Comparison of ENCODE assay signal across 8 cellular contexts in the genomic region with DNA sequence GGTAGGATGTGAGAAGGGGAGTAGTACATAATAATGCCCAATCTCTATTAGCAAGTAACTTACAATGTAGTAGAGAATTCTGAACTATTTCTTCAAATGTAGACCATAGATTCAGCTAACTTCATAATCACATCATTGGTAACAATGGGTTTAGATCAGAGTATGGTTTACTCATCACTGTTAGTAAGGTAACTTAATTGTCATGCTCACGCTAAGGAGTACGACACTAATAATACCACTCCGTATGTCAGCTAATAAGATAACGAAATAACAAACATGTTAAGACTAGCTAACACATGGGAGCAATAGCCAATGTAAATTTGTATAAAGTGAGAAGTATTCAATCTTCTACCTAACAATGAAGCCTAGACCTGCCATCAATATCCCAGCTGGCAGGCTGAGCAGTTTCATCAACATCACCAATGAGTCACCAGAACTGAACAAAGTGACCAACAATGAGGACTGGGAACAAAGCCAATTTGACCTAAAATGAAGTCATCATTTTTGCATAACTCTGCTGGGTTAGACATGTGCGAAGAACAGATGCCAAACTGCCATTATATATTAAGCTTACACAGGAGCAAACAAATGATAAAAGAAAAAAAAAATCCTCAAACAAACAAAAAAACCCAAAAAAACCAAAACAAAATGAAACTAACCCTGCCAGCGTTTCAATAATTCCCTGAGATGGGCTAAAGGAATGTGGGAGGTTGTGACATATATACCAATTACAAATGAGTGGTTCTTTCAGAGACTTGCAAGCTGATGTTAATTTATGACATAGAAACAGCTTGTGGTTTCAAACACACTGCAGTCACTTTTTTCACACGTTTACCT. TPM values are rescaled to one million over a fixed set of nuclear protein-coding genes. Genes with fewer than 3 reads are reported as not detected.
DNase-seq lines count a peak whose midpoint lies in the region; ATAC-seq and TF ChIP-seq lines count a peak whose summit lies in the region.

No MANE protein-coding gene starts in this region.

- no peaks in the 10 kb centered on the region for H3K27me3 ChIP-seq in SJCRH30
- no peaks in the 10 kb centered on the region for H3K27me3 ChIP-seq in CD8-positive, alpha-beta T cell (ENCODE audit: insufficient read depth, low read length)
- no peaks in the 10 kb centered on the region for H3K27me3 ChIP-seq in MM.1S (replicated peaks; ENCODE audit: insufficient read depth, low read length)

- H2AFZ ChIP-seq in MM.1S (ENCODE audit: low read length): no peak overlapping the region

- H3K4me3 ChIP-seq in GM12865 (ENCODE audit: low read depth, low read length) (no peak overlapping the region), LNCaP clone FGC (ENCODE audit: low read depth, low read length) (no peak overlapping the region), SJCRH30 (no peak overlapping the region), MM.1S (ENCODE audit: low read length) (no peak overlapping the region)
- no peak overlapping the region for H3K4me3 ChIP-seq in CD8-positive, alpha-beta T cell (ENCODE audit: low read depth, low read length)

- H3K79me2 ChIP-seq in MM.1S (ENCODE audit: low read length): no peaks in the 10 kb centered on the region

- no peaks in the 10 kb centered on the region for H3F3A ChIP-seq in MM.1S (ENCODE audit: insufficient read depth, low read length)

- peak; percentile 76 for ATAC-seq in GM21825 (IDR thresholded peaks at IDR 0.05; ENCODE audit: unreplicated experiment)
- ATAC-seq in omental fat pad (ENCODE audit: low FRiP score): peak; percentile 49
- no peak for ATAC-seq in CD8-positive, alpha-beta T cell

- no peaks in the 10 kb centered on the region for H3K9me3 Mint-ChIP-seq in CD8-positive, alpha-beta T cell

- no peaks in the 10 kb centered on the region for H3K36me3 Mint-ChIP-seq in CD8-positive, alpha-beta T cell

- H3K27ac Mint-ChIP-seq in CD8-positive, alpha-beta T cell: no peak overlapping the region

- H3K4me3 Mint-ChIP-seq in CD8-positive, alpha-beta T cell: no peak overlapping the region

- no peak for TF ChIP-seq CTCF in GM12865 (IDR thresholded peaks at IDR 0.05; ENCODE audit: insufficient read depth, low read depth, low read length, missing control alignments)
- TF ChIP-seq CTCF in LNCaP clone FGC (IDR thresholded peaks at IDR 0.05; ENCODE audit: control insufficient read depth, extremely low read depth, insufficient read depth): no peak
- no peak for TF ChIP-seq CTCF in omental fat pad (IDR thresholded peaks at IDR 0.05)
- no peak for TF ChIP-seq CTCF in CD8-positive, alpha-beta T cell (IDR thresholded peaks at IDR 0.05)
- TF ChIP-seq CTCF in MM.1S (IDR thresholded peaks at IDR 0.05; ENCODE audit: low read length): no peak

- H4K20me1 ChIP-seq in MM.1S (ENCODE audit: insufficient read depth, low read length): no peaks in the 10 kb centered on the region

- CTCF ChIA-PET in CD8-positive, alpha-beta T cell (lab: Charles Lee): interaction anchor here (0.6 to 1.3 kb wide), 3 partner anchors 11 to 310 kb away, joined by 3 to 4 read pairs (median 3); no protein-coding TSS in a partner anchor

- DNase-seq in GM12865 (ENCODE audit: low read depth) (peak; percentile 79), LNCaP clone FGC (ENCODE audit: low read depth) (peak; percentile 19), SJCRH30 (peak; percentile 78 to 92), fibroblast of gingiva (ENCODE audit: low read depth) (peak; percentile 92), omental fat pad (ENCODE audit: low spot score) (no peak), MM.1S (no peak)
- no peak for DNase-seq in CD8-positive, alpha-beta T cell

- no peaks in the 10 kb centered on the region for H3K27me3 Mint-ChIP-seq in CD8-positive, alpha-beta T cell (ENCODE audit: low read depth)

- H3K9me2 ChIP-seq in MM.1S (replicated peaks; ENCODE audit: insufficient read depth, low read length): no peaks in the 10 kb centered on the region

- H3K36me3 ChIP-seq in SJCRH30 (peaks cover 7% of the 10 kb centered on the region; the same call in 1 of the 2 replicates), MM.1S (replicated peaks; ENCODE audit: insufficient read depth, low read length) (no peaks in the 10 kb centered on the region)
- no peaks in the 10 kb centered on the region for H3K36me3 ChIP-seq in CD8-positive, alpha-beta T cell (ENCODE audit: insufficient read depth, low read length)

- H3K27ac ChIP-seq in SJCRH30: peak overlapping the region; percentile 57
- H3K27ac ChIP-seq in CD8-positive, alpha-beta T cell (ENCODE audit: low read depth, low read length): no peak overlapping the region
- no peak overlapping the region for H3K27ac ChIP-seq in MM.1S (ENCODE audit: low read length)

- peaks cover 20% of the 10 kb centered on the region for H3K4me1 ChIP-seq in SJCRH30
- H3K4me1 ChIP-seq in CD8-positive, alpha-beta T cell (ENCODE audit: insufficient read depth, low read length): peaks cover 21% of the 10 kb centered on the region
- 0 out of 2 replicates have a peak, but pooled peaks cover 11% of the 10 kb centered on the region for H3K4me1 ChIP-seq in MM.1S (ENCODE audit: low read length)

- no peak overlapping the region for H3K4me2 ChIP-seq in MM.1S (ENCODE audit: low read depth, low read length)

- POLR2A ChIA-PET in CD8-positive, alpha-beta T cell (lab: Charles Lee): no interaction called here

- intact Hi-C loops in CD8-positive, alpha-beta T cell (cut with DNase I, micrococcal nuclease): loop anchor here in 1 of 2 experiments (5.0 kb wide), 1 partner anchor 74 kb away; no protein-coding TSS in a partner anchor

- peaks cover 25% of the 10 kb centered on the region for H3K4me1 Mint-ChIP-seq in CD8-positive, alpha-beta T cell (ENCODE audit: low read depth)

- H3K9ac ChIP-seq in MM.1S (ENCODE audit: low read length): no peak overlapping the region

- no peaks in the 10 kb centered on the region for H3K9me3 ChIP-seq in SJCRH30 (replicated peaks)
- H3K9me3 ChIP-seq in CD8-positive, alpha-beta T cell (ENCODE audit: low read length): no peaks in the 10 kb centered on the region
- no peaks in the 10 kb centered on the region for H3K9me3 ChIP-seq in MM.1S (replicated peaks; ENCODE audit: insufficient read depth, low read length)

RNA-seq across cellular contexts. Expression of gene CCDC141, which starts 56.6 kb away (rescaled TPM):
- 5.3 and 5.5 TPM in 2 replicates for total RNA-seq in SJCRH30 (2014; rRNA removed; shearing (Covaris generic))
- total RNA-seq in omental fat pad: 10 to 100 TPM in 3 of 4 donors, 1 to 10 TPM in 1; 5.5 to 18.9 (median 12.5) TPM
- 10 to 100 TPM; 28.2 to 31.3 TPM for total RNA-seq in CD8-positive, alpha-beta T cell

Comparison
In these comparisons a context has a peak if more than half of its experiments do, and no peak if none do; other contexts are left out.
1. DNase-seq: peak in GM12865 (single experiment), LNCaP clone FGC (single experiment), SJCRH30 (2 of 2) and fibroblast of gingiva (single experiment); none in omental fat pad (single experiment), CD8-positive, alpha-beta T cell (0 of 7) and MM.1S (single experiment).